ENCODE assay signal across 13 cellular contexts in genomic region chr12:89731614-89732013, GRCh38. TPM values are rescaled to one million over a fixed set of nuclear protein-coding genes. Genes with fewer than 3 reads are reported as not detected.
DNase-seq lines count a peak whose midpoint lies in the region; ATAC-seq and TF ChIP-seq lines count a peak whose summit lies in the region.
"Had no signal": no experiment of that assay in that cellular context is flagged by ENCODE, and none has a peak within 500 bp of the region (broad histone marks: within the 10 kb centered on the region; RNA-seq: fewer than 3 reads in every experiment).

No MANE protein-coding gene starts in this region.

- H3K27ac Mint-ChIP-seq in HFFc6, result peak overlapping the region; percentile 95
- H3K27ac Mint-ChIP-seq: activated T-helper 1 cell treated with anti-CD3 and anti-CD28 coated beads, Interleukin-12 subunit alpha, Interleukin-12 subunit beta, Interleukin-2, Interleukin-4 antibody, amounts not matched to agents 30 ng/mL and 10 ng/mL and 1 ng/mL, durations not matched to agents 14 hours and 24 hours and 36 hours had no signal

- H3F3A ChIP-seq in SK-N-SH (replicated peaks; ENCODE audit: insufficient read depth), result peaks cover 9% of the 10 kb centered on the region

- peak; percentile 35 for ATAC-seq in foreskin keratinocyte
- ATAC-seq in GM21723 (IDR thresholded peaks at IDR 0.05; ENCODE audit: unreplicated experiment), result no peak
- ATAC-seq: lower lobe of right lung had no signal

- TF ChIP-seq POLR2A in transverse colon (IDR thresholded peaks at IDR 0.05), result no peak

- DNase-seq in HFFc6, result peak; percentile 69
- DNase-seq in SK-N-SH, result no peak
- DNase-seq in foreskin keratinocyte, result peak in 1 of 2 donors; percentile 52
- no peak for DNase-seq in transverse colon
- no peak for DNase-seq in retina
- no peak for DNase-seq in mesenteric fat pad (ENCODE audit: low spot score)
- DNase-seq: activated CD4-positive, CD25-positive, alpha-beta regulatory T cell; caudate nucleus; lower lobe of right lung; NCI-H2107; right lobe of liver had no signal

- WGBS in SK-N-SH (ENCODE audit: low lambda C conversion rate), result 27% methylated on average over 2 of the region's 2 CpGs
- 32 to 48% methylated on average over 2 of the region's 2 CpGs for WGBS in transverse colon (ENCODE audit: low coverage in 1 of 2), 2 donors

- no peaks in the 10 kb centered on the region for H3K27me3 ChIP-seq in SK-N-SH (ENCODE audit: insufficient read depth)
- H3K27me3 ChIP-seq in foreskin keratinocyte, result no peaks in the 10 kb centered on the region
- H3K27me3 ChIP-seq in transverse colon, result no peaks in the 10 kb centered on the region
- H3K27me3 ChIP-seq: right lobe of liver had no signal

- peak overlapping the region; percentile 71 for H3K4me3 Mint-ChIP-seq in HFFc6
- H3K4me3 Mint-ChIP-seq: activated T-helper 1 cell treated with anti-CD3 and anti-CD28 coated beads, Interleukin-12 subunit alpha, Interleukin-12 subunit beta, Interleukin-2, Interleukin-4 antibody, amounts not matched to agents 30 ng/mL and 10 ng/mL and 1 ng/mL, durations not matched to agents 14 hours and 24 hours and 36 hours had no signal

- POLR2A ChIA-PET in SK-N-SH (lab: Yijun Ruan, JAX), result no interaction called here

- H3K4me1 Mint-ChIP-seq in HFFc6 (ENCODE audit: low read depth), result peaks cover 63% of the 10 kb centered on the region

- H3K79me2 ChIP-seq in SK-N-SH (ENCODE audit: insufficient read depth), result no peaks in the 10 kb centered on the region

- CTCF ChIA-PET in SK-N-SH (lab: Yijun Ruan, JAX), result no interaction called here

- peaks cover 28% of the 10 kb centered on the region for H3K9me3 Mint-ChIP-seq in HFFc6

- TF ChIP-seq EP300 in SK-N-SH (IDR thresholded peaks at IDR 0.05; ENCODE audit: borderline replicate concordance in 1 of 2, low read depth in 1 of 2, low read length in 1 of 2), result no peak
- TF ChIP-seq EP300 in transverse colon (IDR thresholded peaks at IDR 0.05; ENCODE audit: low read depth), result no peak

- in situ Hi-C loops in transverse colon (cut with MboI; ENCODE audit: low pct_ligation_motif_present in 1 of 4, low pct_unique_long_range_greater_than_20kb in 1 of 4, low sequenced_read_pairs in 3 of 4), result no loop called here

- no peak overlapping the region for H3K4me3 ChIP-seq in SK-N-SH (ENCODE audit: low read depth in 2 of 2, low read length in 1 of 2)
- no peak overlapping the region for H3K4me3 ChIP-seq in transverse colon
- H3K4me3 ChIP-seq: lower lobe of right lung, right lobe of liver had no signal

- H3K27me3 Mint-ChIP-seq in HFFc6 (ENCODE audit: insufficient read depth), result no peaks in the 10 kb centered on the region

- H2AFZ ChIP-seq in SK-N-SH (ENCODE audit: low read depth), result peak overlapping the region; percentile 50

- H3K36me3 ChIP-seq in SK-N-SH (replicated peaks in 1 of 2; ENCODE audit: control insufficient read depth in 1 of 2, insufficient read depth in 2 of 2, low read length in 1 of 2), result no peaks in the 10 kb centered on the region
- H3K36me3 ChIP-seq in transverse colon, result no peaks in the 10 kb centered on the region
- H3K36me3 ChIP-seq: lower lobe of right lung, right lobe of liver had no signal

- H3K9me3 ChIP-seq in SK-N-SH, result 0 out of 2 replicates have a peak, but pooled peaks cover 3% of the 10 kb centered on the region
- no peaks in the 10 kb centered on the region for H3K9me3 ChIP-seq in transverse colon
- H3K9me3 ChIP-seq: lower lobe of right lung, right lobe of liver had no signal

- TF ChIP-seq CTCF in HFFc6 (IDR thresholded peaks at IDR 0.05) (no peak), SK-N-SH (IDR thresholded peaks at IDR 0.05) (no peak), foreskin keratinocyte (conservative IDR thresholded peaks at IDR 0.05) (no peak), transverse colon (IDR thresholded peaks at IDR 0.05) (no peak)

- no peaks in the 10 kb centered on the region for H4K20me1 ChIP-seq in SK-N-SH (ENCODE audit: insufficient read depth)

- H3K36me3 Mint-ChIP-seq in HFFc6 (ENCODE audit: low read depth), result peaks cover 22% of the 10 kb centered on the region

- peak overlapping the region in 1 of 2 experiments; percentile 55; a peak in 2 of 4 replicates for H3K27ac ChIP-seq in SK-N-SH (ENCODE audit: low read depth in 2 of 2, low read length in 1 of 2)
- H3K27ac ChIP-seq in foreskin keratinocyte, result no peak overlapping the region
- H3K27ac ChIP-seq in transverse colon, result peak overlapping the region in 3 of 4 donors; percentile 9 to 51 (median 43)
- H3K27ac ChIP-seq: lower lobe of right lung, right lobe of liver had no signal

- TF ChIP-seq RAD21 in SK-N-SH (IDR thresholded peaks at IDR 0.05; ENCODE audit: low read length), result no peak

- H3K4me1 ChIP-seq in SK-N-SH (ENCODE audit: control insufficient read depth in 1 of 2, insufficient read depth in 2 of 2, low read depth in 1 of 2, low read length in 1 of 2) (no peaks in the 10 kb centered on the region; a peak in 1 of 4 replicates), foreskin keratinocyte (peaks cover 33% of the 10 kb centered on the region), transverse colon (peaks cover 0 to 16% (median 4%) of the 10 kb centered on the region in 4 donors)
- H3K4me1 ChIP-seq: right lobe of liver had no signal

- H3K9ac ChIP-seq in SK-N-SH, result no peak overlapping the region

- no peak overlapping the region for H3K4me2 ChIP-seq in SK-N-SH

- H3K9me2 ChIP-seq in SK-N-SH, result no peaks in the 10 kb centered on the region

- intact Hi-C loops in transverse colon (cut with DNase I; ENCODE audit: low total_unique reads), result no loop called here

TF ChIP-seq in SK-N-SH, 30 proteins besides CTCF, POLR2A, EP300 and RAD21:
- TF ChIP-seq NRF1 (IDR thresholded peaks at IDR 0.05; ENCODE audit: low read depth, low read length) (no peak), IRF3 (IDR thresholded peaks at IDR 0.05; ENCODE audit: low read depth, low read length) (no peak), FOSL2 (IDR thresholded peaks at IDR 0.05; ENCODE audit: borderline replicate concordance, low read depth) (peak; percentile 11; the same call in 1 of the 2 replicates), CHD2 (IDR thresholded peaks at IDR 0.05; ENCODE audit: low read length, partially characterized antibody) (no peak), ELF1 (IDR thresholded peaks at IDR 0.05) (no peak), USF1 (IDR thresholded peaks at IDR 0.05; ENCODE audit: borderline replicate concordance, low read depth) (peak; percentile 29; the same call in 1 of the 2 replicates)
TF ChIP-seq in SK-N-SH: peak in this region for 2.

RNA-seq across cellular contexts. Expression of gene ATP2B1, which starts 23.0 kb away (rescaled TPM):
- total RNA-seq in HFFc6 (2021; fragmentation: NEBNext Ultra II Directional; extraction: Animal tissue kit (Norgen Biotek cat#: 25700)), result 10 to 100 TPM; 45.3 to 67.6 (median 53.4) TPM
- polyA plus RNA-seq in SK-N-SH (2012; rRNA removed), result 2.9 and 4.3 TPM in 2 replicates
- 4.8 and 6.1 TPM in 2 replicates for polyA plus RNA-seq in SK-N-SH (2012; cell fraction: cytosol; rRNA removed)
- polyA plus RNA-seq in SK-N-SH (2012; cell fraction: nucleus; rRNA removed), result 10.1 and 10.3 TPM in 2 replicates
- total RNA-seq in foreskin keratinocyte, result 28.0 and 32.5 TPM in 2 replicates
- polyA plus RNA-seq in foreskin keratinocyte, result 4.5 and 6.6 TPM in 2 replicates
- total RNA-seq in transverse colon, result 100 to 1,000 TPM in 2 of 4 donors, 10 to 100 TPM in 2; 52.7 to 235 (median 104) TPM
- 36.9 TPM for total RNA-seq in mesenteric fat pad
